1 cellular context compared by ENCODE assay signal in genomic region chr1:29960906-29961675, GRCh38.
TF ChIP-seq lines count a peak whose summit lies in the region.

No MANE protein-coding gene starts in this region.

TF ChIP-seq in IMR-90, 13 proteins besides CTCF, POLR2A, EP300 and RAD21:
- no peak for TF ChIP-seq RCOR1 (IDR thresholded peaks at IDR 0.05; ENCODE audit: insufficient replicate concordance, low read length)
- no peak for TF ChIP-seq ELK1 (IDR thresholded peaks at IDR 0.05; ENCODE audit: borderline replicate concordance, low read depth, low read length)
- no peak for TF ChIP-seq USF2 (IDR thresholded peaks at IDR 0.05; ENCODE audit: low read depth, low read length)
- TF ChIP-seq BHLHE40 (IDR thresholded peaks at IDR 0.05; ENCODE audit: low read depth, low read length): no peak
- no peak for TF ChIP-seq CEBPB (IDR thresholded peaks at IDR 0.05; ENCODE audit: low read depth, low read length)
- no peak for TF ChIP-seq FOS (IDR thresholded peaks at IDR 0.05; ENCODE audit: low read depth, low read length)
